8 cellular contexts compared by ENCODE assay signal in genomic region chr6:3259491-3259958, GRCh38. TPM values are rescaled to one million over a fixed set of nuclear protein-coding genes. Genes with fewer than 3 reads are reported as not detected.
A peak's percentile ranks its signal among the peaks of the same experiment; 100 is the strongest.
DNase-seq lines count a peak whose midpoint lies in the region; ATAC-seq and TF ChIP-seq lines count a peak whose summit lies in the region.

No MANE protein-coding gene starts in this region.

- H3K27ac ChIP-seq in OCI-LY3 (ENCODE audit: low read length) (peak overlapping the region; percentile 53), adrenal gland (peak overlapping the region; percentile 30 to 88 (median 79)), iPS DF 6.9 (ENCODE audit: low read length) (no peak overlapping the region)

- 0 to 1% (median 1%) methylated on average over 21 of the region's 21 CpGs for WGBS in adrenal gland, 4 donors
- no CpG with 5 or more reads among the region's 21 CpGs for WGBS in iPS DF 6.9 (ENCODE audit: insufficient coverage, insufficient read length)

- H3K36me3 ChIP-seq in OCI-LY3 (replicated peaks; ENCODE audit: low read depth, low read length): peaks cover 10% of the 10 kb centered on the region
- H3K36me3 ChIP-seq in adrenal gland (replicated peaks in 1 of 2): peaks cover 0 to 11% of the 10 kb centered on the region in 2 donors
- peaks cover 9% of the 10 kb centered on the region for H3K36me3 ChIP-seq in iPS DF 6.9 (ENCODE audit: control insufficient read depth, insufficient read depth, low read length)

- peak overlapping the region; percentile 93 for H3K9ac ChIP-seq in OCI-LY3 (ENCODE audit: low read length)

- intact Hi-C loops in adrenal gland (cut with DNase I): no loop called here

- H4K20me1 ChIP-seq in OCI-LY3 (ENCODE audit: insufficient read depth, low read length): no peaks in the 10 kb centered on the region; the same call in 1 of the 2 replicates

- TF ChIP-seq POLR2A in adrenal gland (IDR thresholded peaks at IDR 0.05): peak in 1 of 2 donors; percentile 8

- H2AFZ ChIP-seq in OCI-LY3 (ENCODE audit: low read depth, low read length): no peak overlapping the region

- no peaks in the 10 kb centered on the region for H3K27me3 ChIP-seq in OCI-LY3 (ENCODE audit: low read depth, low read length)
- H3K27me3 ChIP-seq in adrenal gland: no peaks in the 10 kb centered on the region
- H3K27me3 ChIP-seq in iPS DF 6.9 (ENCODE audit: control insufficient read depth, insufficient read depth, low read length): no peaks in the 10 kb centered on the region

- peak; percentile 26 for ATAC-seq in GM19324 (IDR thresholded peaks at IDR 0.05; ENCODE audit: low FRiP score, unreplicated experiment)
- ATAC-seq in HG03342 (IDR thresholded peaks at IDR 0.05; ENCODE audit: unreplicated experiment): peak; percentile 41

- peak overlapping the region; percentile 95 for H3K4me2 ChIP-seq in OCI-LY3 (ENCODE audit: low read length)

- peak; percentile 77 for DNase-seq in DMS 273 (lab: John Stamatoyannopoulos, UW; ENCODE audit: unreplicated experiment)
- peak in 5 of 7 donors; percentile 53 to 73 (median 64) for DNase-seq in adrenal gland
- no peak for DNase-seq in iPS DF 6.9 (ENCODE audit: low read depth, low spot score)
- DNase-seq in skeletal muscle cell (ENCODE audit: low read depth): no peak
- DNase-seq in SHP77 treated with DMSO at 0.1 percent for 48 hours (lab: John Stamatoyannopoulos, UW): no peak

- H3K79me2 ChIP-seq in OCI-LY3 (ENCODE audit: low read length): peaks cover 57% of the 10 kb centered on the region

- H3K4me3 ChIP-seq in OCI-LY3 (ENCODE audit: low read length) (peak overlapping the region; percentile 98), adrenal gland (peak overlapping the region; percentile 75 to 97 (median 92)), iPS DF 6.9 (ENCODE audit: low read length) (peak overlapping the region; percentile 99), skeletal muscle cell (ENCODE audit: low read depth, low read length) (peak overlapping the region; percentile 91)

- H3K9me3 ChIP-seq in OCI-LY3 (ENCODE audit: insufficient read depth, low read length): no peaks in the 10 kb centered on the region
- no peaks in the 10 kb centered on the region for H3K9me3 ChIP-seq in adrenal gland (replicated peaks in 1 of 3)
- no peaks in the 10 kb centered on the region for H3K9me3 ChIP-seq in iPS DF 6.9 (ENCODE audit: control insufficient read depth, insufficient read depth, low read length)

- peaks cover 10% of the 10 kb centered on the region for H3K4me1 ChIP-seq in OCI-LY3 (ENCODE audit: low read length)
- H3K4me1 ChIP-seq in adrenal gland (replicated peaks in 1 of 2): peaks cover 14 to 38% of the 10 kb centered on the region in 2 donors
- no peaks in the 10 kb centered on the region; the same call in 1 of the 2 replicates for H3K4me1 ChIP-seq in iPS DF 6.9 (ENCODE audit: control insufficient read depth, insufficient read depth, low read length)

- no peak for TF ChIP-seq CTCF in OCI-LY3 (IDR thresholded peaks at IDR 0.05; ENCODE audit: low read depth, low read length)
- no peak for TF ChIP-seq CTCF in adrenal gland (IDR thresholded peaks at IDR 0.05)

RNA-seq across cellular contexts. Expression of gene PSMG4, which starts 0.8 kb away (rescaled TPM):
- 10 to 100 TPM in 7 of 8 donors, 1 to 10 TPM in 1; 4.9 to 23.6 (median 18.3) TPM for total RNA-seq in adrenal gland
- polyA plus RNA-seq in adrenal gland: 10 to 100 TPM; 17.9 to 87.5 (median 55.7) TPM

RNA-seq across cellular contexts. Expression of gene TUBB2B, which starts 32.1 kb away (rescaled TPM):
- 1 to 10 TPM in 6 of 8 donors, under 1 TPM in 1, not detected in 1; 0.98 to 5.5 (median 1.7) TPM for total RNA-seq in adrenal gland
- polyA plus RNA-seq in adrenal gland: 1 to 10 TPM; 2.0 to 3.6 (median 3.2) TPM

Comparison
In these comparisons a context has a peak if more than half of its experiments do, and no peak if none do; other contexts are left out.
1. DNase-seq: peak in DMS 273 (single experiment) and adrenal gland (5 of 7); none in iPS DF 6.9 (single experiment), skeletal muscle cell (single experiment) and SHP77 treated with DMSO at 0.1 percent for 48 hours (single experiment).
2. Peak in every context shown above with its lines, with median percentiles within 50 percentile points of each other: H3K4me3 ChIP-seq.